In the genomic region with DNA sequence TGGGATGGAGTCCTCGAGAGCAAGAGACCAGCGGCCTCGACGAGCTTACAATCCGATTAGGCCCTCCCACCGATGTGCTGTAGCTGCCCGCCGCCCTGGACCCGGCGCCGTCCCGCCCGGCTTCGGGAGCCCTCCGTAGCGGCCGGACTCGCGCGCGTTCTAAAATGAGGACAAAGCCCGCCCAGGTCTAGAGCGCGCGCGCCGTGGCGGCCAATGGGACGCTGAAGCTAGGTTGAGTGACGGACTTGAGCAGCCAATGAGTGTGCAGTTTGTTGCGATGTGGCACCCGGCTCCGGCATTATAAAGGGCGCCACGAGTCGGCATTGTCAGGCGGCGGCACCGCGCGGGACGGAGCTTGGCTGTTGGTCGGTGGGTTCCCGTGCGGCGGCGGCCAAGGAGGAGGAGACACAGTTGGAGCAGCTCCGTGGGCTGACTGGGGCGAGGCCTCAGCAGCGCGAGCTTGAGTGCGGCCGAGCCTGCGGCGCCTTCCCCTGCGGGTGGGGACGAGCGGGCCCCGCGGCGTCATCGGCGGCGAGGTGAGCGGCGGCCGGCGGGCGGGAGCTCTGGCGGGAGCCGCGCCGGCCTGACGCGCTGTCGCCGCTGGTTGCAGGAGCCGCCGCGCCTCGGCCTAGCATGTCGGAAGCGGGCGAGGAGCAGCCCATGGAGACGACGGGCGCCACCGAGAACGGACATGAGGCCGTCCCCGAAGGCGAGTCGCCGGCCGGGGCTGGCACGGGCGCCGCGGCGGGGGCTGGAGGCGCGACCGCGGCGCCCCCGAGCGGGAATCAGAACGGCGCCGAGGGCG, we compare ENCODE assay signal across 1 cellular context.
TF ChIP-seq lines count a peak whose summit lies in the region.

TSS of gene HNRNPAB (plus strand) at position 329 of the 805 bp plus-strand sequence. CDS start at position 634, 305 bp downstream.

TF ChIP-seq in HepG2, 621 proteins besides CTCF, POLR2A, EP300 and RAD21 (continued from another document and continues in another):
- peak in 1 of 2 experiments; percentile 84; a peak in 1 of 4 replicates for TF ChIP-seq KLF16 (CRISPR knock-in tag; IDR thresholded peaks at IDR 0.05)
- peak; percentile 96 for TF ChIP-seq SAP130 (CRISPR knock-in tag; IDR thresholded peaks at IDR 0.05; ENCODE audit: low read depth)
- no peak; a peak in 1 of 4 replicates for TF ChIP-seq REST (IDR thresholded peaks at IDR 0.05; ENCODE audit: borderline replicate concordance in 1 of 2, low read depth in 1 of 2, low read length in 2 of 2)
- TF ChIP-seq, protein P1, sequence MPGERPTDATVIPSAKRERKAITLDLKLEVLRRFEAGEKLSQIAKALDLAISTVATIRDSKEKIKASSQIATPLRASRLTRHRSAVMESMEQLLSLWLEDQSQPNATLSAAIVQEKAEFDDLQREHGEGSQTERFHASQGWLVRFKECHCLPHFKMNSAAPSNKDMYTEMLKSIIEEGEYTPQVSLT (CRISPR knock-in tag; IDR thresholded peaks at IDR 0.05; ENCODE audit: borderline replicate concordance, low read depth), result no peak
- no peak for TF ChIP-seq ZNF484 (CRISPR knock-in tag; IDR thresholded peaks at IDR 0.05; ENCODE audit: borderline replicate concordance, low read depth)
- TF ChIP-seq ZNF607 (CRISPR knock-in tag; IDR thresholded peaks at IDR 0.05; ENCODE audit: borderline replicate concordance), result peak; percentile 92
- TF ChIP-seq, protein P2, sequence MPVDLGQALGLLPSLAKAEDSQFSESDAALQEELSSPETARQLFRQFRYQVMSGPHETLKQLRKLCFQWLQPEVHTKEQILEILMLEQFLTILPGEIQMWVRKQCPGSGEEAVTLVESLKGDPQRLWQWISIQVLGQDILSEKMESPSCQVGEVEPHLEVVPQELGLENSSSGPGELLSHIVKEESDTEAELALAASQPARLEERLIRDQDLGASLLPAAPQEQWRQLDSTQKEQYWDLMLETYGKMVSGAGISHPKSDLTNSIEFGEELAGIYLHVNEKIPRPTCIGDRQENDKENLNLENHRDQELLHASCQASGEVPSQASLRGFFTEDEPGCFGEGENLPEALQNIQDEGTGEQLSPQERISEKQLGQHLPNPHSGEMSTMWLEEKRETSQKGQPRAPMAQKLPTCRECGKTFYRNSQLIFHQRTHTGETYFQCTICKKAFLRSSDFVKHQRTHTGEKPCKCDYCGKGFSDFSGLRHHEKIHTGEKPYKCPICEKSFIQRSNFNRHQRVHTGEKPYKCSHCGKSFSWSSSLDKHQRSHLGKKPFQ (CRISPR knock-in tag; IDR thresholded peaks at IDR 0.05; ENCODE audit: insufficient replicate concordance), result no peak
- TF ChIP-seq RNF219 (CRISPR knock-in tag; IDR thresholded peaks at IDR 0.05), result no peak
- TF ChIP-seq ZNF431 (CRISPR knock-in tag; IDR thresholded peaks at IDR 0.05; ENCODE audit: borderline replicate concordance, low read depth), result 0 out of 2 replicates have a peak, but pooled peaks have one; percentile 60
- no peak for TF ChIP-seq HOXA7 (CRISPR knock-in tag; IDR thresholded peaks at IDR 0.05)
- TF ChIP-seq NR0B2 (CRISPR knock-in tag; IDR thresholded peaks at IDR 0.05), result peak; percentile 94
- TF ChIP-seq MXD4 (CRISPR knock-in tag; IDR thresholded peaks at IDR 0.05), result peak; percentile 95
- peak; percentile 93 for TF ChIP-seq CCDC6 (CRISPR knock-in tag; IDR thresholded peaks at IDR 0.05)
- peak; percentile 88; the same call in 1 of the 2 replicates for TF ChIP-seq ZNF589 (CRISPR knock-in tag; conservative IDR thresholded peaks at IDR 0.05)
- peak; percentile 57; the same call in 1 of the 2 replicates for TF ChIP-seq HNRNPUL1 (IDR thresholded peaks at IDR 0.05; ENCODE audit: low read depth, low read length)
- no peak for TF ChIP-seq SP1 (IDR thresholded peaks at IDR 0.05)
- peak; percentile 76 for TF ChIP-seq SP1 (CRISPR knock-in tag; IDR thresholded peaks at IDR 0.05)
- TF ChIP-seq ZFP37 (CRISPR knock-in tag; IDR thresholded peaks at IDR 0.05; ENCODE audit: borderline replicate concordance), result 0 out of 2 replicates have a peak, but pooled peaks have one; percentile 28
- no peak for TF ChIP-seq RORA (CRISPR knock-in tag; IDR thresholded peaks at IDR 0.05)
- TF ChIP-seq HMGXB4 (CRISPR knock-in tag; IDR thresholded peaks at IDR 0.05; ENCODE audit: borderline replicate concordance in 1 of 2, low read depth in 1 of 2), result peak; percentile 92 to 94
- TF ChIP-seq ZSCAN22 (CRISPR knock-in tag; IDR thresholded peaks at IDR 0.05), result peak; percentile 72; the same call in 1 of the 2 replicates
- TF ChIP-seq NKX3-1 (CRISPR knock-in tag; IDR thresholded peaks at IDR 0.05), result peak; percentile 88; the same call in 1 of the 2 replicates
- TF ChIP-seq ZNF207 (IDR thresholded peaks at IDR 0.05; ENCODE audit: borderline replicate concordance), result no peak
- TF ChIP-seq HDAC2 (CRISPR knock-in tag; IDR thresholded peaks at IDR 0.05), result peak; percentile 67
- no peak for TF ChIP-seq U2AF2 (IDR thresholded peaks at IDR 0.05; ENCODE audit: low read depth, low read length)
- no peak for TF ChIP-seq ZNF33A (CRISPR knock-in tag; IDR thresholded peaks at IDR 0.05; ENCODE audit: borderline replicate concordance)
- TF ChIP-seq TGIF2 (CRISPR knock-in tag; IDR thresholded peaks at IDR 0.05), result 0 out of 2 replicates have a peak, but pooled peaks have one; percentile 44
- TF ChIP-seq HCFC1 (IDR thresholded peaks at IDR 0.05; ENCODE audit: low read depth, low read length), result peak; percentile 34; the same call in 1 of the 2 replicates
- TF ChIP-seq, protein P3, sequence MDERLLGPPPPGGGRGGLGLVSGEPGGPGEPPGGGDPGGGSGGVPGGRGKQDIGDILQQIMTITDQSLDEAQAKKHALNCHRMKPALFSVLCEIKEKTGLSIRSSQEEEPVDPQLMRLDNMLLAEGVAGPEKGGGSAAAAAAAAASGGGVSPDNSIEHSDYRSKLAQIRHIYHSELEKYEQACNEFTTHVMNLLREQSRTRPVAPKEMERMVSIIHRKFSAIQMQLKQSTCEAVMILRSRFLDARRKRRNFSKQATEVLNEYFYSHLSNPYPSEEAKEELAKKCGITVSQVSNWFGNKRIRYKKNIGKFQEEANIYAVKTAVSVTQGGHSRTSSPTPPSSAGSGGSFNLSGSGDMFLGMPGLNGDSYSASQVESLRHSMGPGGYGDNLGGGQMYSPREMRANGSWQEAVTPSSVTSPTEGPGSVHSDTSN (CRISPR knock-in tag; IDR thresholded peaks at IDR 0.05), result peak; percentile 98
- peak; percentile 80 for TF ChIP-seq SKI (IDR thresholded peaks at IDR 0.05; ENCODE audit: partially characterized antibody)
- TF ChIP-seq, protein P4, sequence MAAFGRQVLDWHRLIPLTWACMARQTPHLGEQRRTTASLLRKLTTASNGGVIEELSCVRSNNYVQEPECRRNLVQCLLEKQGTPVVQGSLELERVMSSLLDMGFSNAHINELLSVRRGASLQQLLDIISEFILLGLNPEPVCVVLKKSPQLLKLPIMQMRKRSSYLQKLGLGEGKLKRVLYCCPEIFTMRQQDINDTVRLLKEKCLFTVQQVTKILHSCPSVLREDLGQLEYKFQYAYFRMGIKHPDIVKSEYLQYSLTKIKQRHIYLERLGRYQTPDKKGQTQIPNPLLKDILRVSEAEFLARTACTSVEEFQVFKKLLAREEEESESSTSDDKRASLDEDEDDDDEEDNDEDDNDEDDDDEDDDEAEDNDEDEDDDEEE (CRISPR knock-in tag; IDR thresholded peaks at IDR 0.05), result 0 out of 2 replicates have a peak, but pooled peaks have one; percentile 15
- TF ChIP-seq, protein P5, sequence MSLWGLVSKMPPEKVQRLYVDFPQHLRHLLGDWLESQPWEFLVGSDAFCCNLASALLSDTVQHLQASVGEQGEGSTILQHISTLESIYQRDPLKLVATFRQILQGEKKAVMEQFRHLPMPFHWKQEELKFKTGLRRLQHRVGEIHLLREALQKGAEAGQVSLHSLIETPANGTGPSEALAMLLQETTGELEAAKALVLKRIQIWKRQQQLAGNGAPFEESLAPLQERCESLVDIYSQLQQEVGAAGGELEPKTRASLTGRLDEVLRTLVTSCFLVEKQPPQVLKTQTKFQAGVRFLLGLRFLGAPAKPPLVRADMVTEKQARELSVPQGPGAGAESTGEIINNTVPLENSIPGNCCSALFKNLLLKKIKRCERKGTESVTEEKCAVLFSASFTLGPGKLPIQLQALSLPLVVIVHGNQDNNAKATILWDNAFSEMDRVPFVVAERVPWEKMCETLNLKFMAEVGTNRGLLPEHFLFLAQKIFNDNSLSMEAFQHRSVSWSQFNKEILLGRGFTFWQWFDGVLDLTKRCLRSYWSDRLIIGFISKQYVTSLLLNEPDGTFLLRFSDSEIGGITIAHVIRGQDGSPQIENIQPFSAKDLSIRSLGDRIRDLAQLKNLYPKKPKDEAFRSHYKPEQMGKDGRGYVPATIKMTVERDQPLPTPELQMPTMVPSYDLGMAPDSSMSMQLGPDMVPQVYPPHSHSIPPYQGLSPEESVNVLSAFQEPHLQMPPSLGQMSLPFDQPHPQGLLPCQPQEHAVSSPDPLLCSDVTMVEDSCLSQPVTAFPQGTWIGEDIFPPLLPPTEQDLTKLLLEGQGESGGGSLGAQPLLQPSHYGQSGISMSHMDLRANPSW (CRISPR knock-in tag; IDR thresholded peaks at IDR 0.05; ENCODE audit: borderline replicate concordance), result peak; percentile 58; the same call in 1 of the 2 replicates
- no peak for TF ChIP-seq ZBTB37 (CRISPR knock-in tag; IDR thresholded peaks at IDR 0.05)
- peak; percentile 70; the same call in 1 of the 2 replicates for TF ChIP-seq ZNF777 (CRISPR knock-in tag; IDR thresholded peaks at IDR 0.05)
- TF ChIP-seq ZNF296 (CRISPR knock-in tag; conservative IDR thresholded peaks at IDR 0.05), result no peak; the same call in 1 of the 2 replicates
- no peak for TF ChIP-seq ELF4 (CRISPR knock-in tag; IDR thresholded peaks at IDR 0.05; ENCODE audit: borderline replicate concordance)
- TF ChIP-seq, protein P6, sequence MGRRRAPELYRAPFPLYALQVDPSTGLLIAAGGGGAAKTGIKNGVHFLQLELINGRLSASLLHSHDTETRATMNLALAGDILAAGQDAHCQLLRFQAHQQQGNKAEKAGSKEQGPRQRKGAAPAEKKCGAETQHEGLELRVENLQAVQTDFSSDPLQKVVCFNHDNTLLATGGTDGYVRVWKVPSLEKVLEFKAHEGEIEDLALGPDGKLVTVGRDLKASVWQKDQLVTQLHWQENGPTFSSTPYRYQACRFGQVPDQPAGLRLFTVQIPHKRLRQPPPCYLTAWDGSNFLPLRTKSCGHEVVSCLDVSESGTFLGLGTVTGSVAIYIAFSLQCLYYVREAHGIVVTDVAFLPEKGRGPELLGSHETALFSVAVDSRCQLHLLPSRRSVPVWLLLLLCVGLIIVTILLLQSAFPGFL (CRISPR knock-in tag; IDR thresholded peaks at IDR 0.05), result no peak; the same call in 1 of the 2 replicates
